25 cellular contexts compared by ENCODE assay signal in genomic region chr9:31355965-31356364, GRCh38.
DNase-seq lines count a peak whose midpoint lies in the region; ATAC-seq and TF ChIP-seq lines count a peak whose summit lies in the region.
"Had no signal": no experiment of that assay in that cellular context is flagged by ENCODE, and none has a peak within 500 bp of the region (broad histone marks: within the 10 kb centered on the region; RNA-seq: fewer than 3 reads in every experiment).

No MANE protein-coding gene starts in this region.

- TF ChIP-seq POLR2A in GM18505 (IDR thresholded peaks at IDR 0.05; ENCODE audit: borderline replicate concordance, extremely low read depth, insufficient read depth, insufficient read length): no peak

- H3K36me3 ChIP-seq in mucosa of descending colon (ENCODE audit: low read depth): no peaks in the 10 kb centered on the region
- H3K36me3 ChIP-seq: left lung, SJSA1, vagina had no signal

- H3K4me3 ChIP-seq in mucosa of descending colon: no peak overlapping the region
- H3K4me3 ChIP-seq: dorsolateral prefrontal cortex, left lung, SJSA1, vagina had no signal

- intact Hi-C loops in mucosa of descending colon (cut with DNase I, micrococcal nuclease): no loop called here

- no peaks in the 10 kb centered on the region for H3K4me1 ChIP-seq in mucosa of descending colon (ENCODE audit: low read depth)
- H3K4me1 ChIP-seq: left lung, SJSA1, vagina had no signal

- no peaks in the 10 kb centered on the region for H3K9me3 ChIP-seq in mucosa of descending colon
- H3K9me3 ChIP-seq: SJSA1, vagina had no signal

- ATAC-seq in GM18505 (IDR thresholded peaks at IDR 0.05; ENCODE audit: unreplicated experiment): no peak
- ATAC-seq in mucosa of descending colon: no peak
- ATAC-seq: activated CD8-positive, alpha-beta memory T cell treated with anti-CD3 and anti-CD28 coated beads, Interleukin-2, amount 10 ng/mL, durations not matched to agents 7 days and 5 days; activated T-cell treated with anti-CD3 and anti-CD28 coated beads, Interleukin-2, amount 50 U/mL, for 72 hours; left lung; naive thymus-derived CD8-positive, alpha-beta T cell; stimulated activated naive CD8-positive, alpha-beta T cell treated with anti-CD3 and anti-CD28 coated beads, Interleukin-15, amount 100 ng/mL, for 72 hours; T-cell had no signal

- no peak for TF ChIP-seq CTCF in mucosa of descending colon (IDR thresholded peaks at IDR 0.05)

- DNase-seq in DMS53 (lab: John Stamatoyannopoulos, UW) (peak; percentile 39), DMS53 treated with DMSO at 0.1 percent for 48 hours (lab: John Stamatoyannopoulos, UW; ENCODE audit: unreplicated experiment) (no peak), NCI-H146 (lab: John Stamatoyannopoulos, UW) (peak; percentile 95), NCI-H526 treated with DMSO at 0.1 percent for 48 hours (lab: John Stamatoyannopoulos, UW) (peak; percentile 50), epithelial cell of prostate (ENCODE audit: low read depth, low spot score) (peak; percentile 20), HCEC 1CT (no peak), mucosa of descending colon (no peak)
- DNase-seq: activated B cell treated with CpG ODN at 0.5 μM for 24 hours; activated CD8-positive, alpha-beta memory T cell treated with anti-CD3 and anti-CD28 coated beads, Interleukin-2, amount 10 ng/mL, durations not matched to agents 7 days and 5 days; activated naive CD4-positive, alpha-beta T cell; activated T-cell treated with anti-CD3 and anti-CD28 coated beads, Interleukin-2, amount 50 U/mL, for 72 hours; cerebellar nuclear complex; dorsolateral prefrontal cortex; hypothalamus; left lung; naive thymus-derived CD8-positive, alpha-beta T cell; NCI-H510A treated with DMSO at 0.1 percent for 48 hours; nucleus accumbens; stimulated activated CD8-positive, alpha-beta memory T cell treated with anti-CD3 and anti-CD28 coated beads, Interleukin-4, amount 100 ng/mL, for 48 hours; stimulated activated naive CD8-positive, alpha-beta T cell treated with anti-CD3 and anti-CD28 coated beads, Interleukin-15, amount 100 ng/mL, for 72 hours; T-cell had no signal

- no peak overlapping the region for H3K27ac ChIP-seq in epithelial cell of prostate
- H3K27ac ChIP-seq: 22Rv1, dorsolateral prefrontal cortex, left lung, SJSA1, vagina had no signal

Comparison
In these comparisons a context has a peak if more than half of its experiments do, and no peak if none do; other contexts are left out.
1. DNase-seq: peak in DMS53 (single experiment), NCI-H146 (single experiment), NCI-H526 treated with DMSO at 0.1 percent for 48 hours (single experiment) and epithelial cell of prostate (single experiment); none in DMS53 treated with DMSO at 0.1 percent for 48 hours (single experiment), HCEC 1CT (single experiment) and mucosa of descending colon (0 of 3).